24 cellular contexts compared by ENCODE assay signal in genomic region chr2:75679556-75679955, GRCh38. TPM values are rescaled to one million over a fixed set of nuclear protein-coding genes. Genes with fewer than 3 reads are reported as not detected.
DNase-seq lines count a peak whose midpoint lies in the region; ATAC-seq, FAIRE-seq and TF ChIP-seq lines count a peak whose summit lies in the region.
"Had no signal": no experiment of that assay in that cellular context is flagged by ENCODE, and none has a peak within 500 bp of the region (broad histone marks: within the 10 kb centered on the region; RNA-seq: fewer than 3 reads in every experiment).

No MANE protein-coding gene starts in this region.

- H3K27ac Mint-ChIP-seq in activated T-cell treated with anti-CD3 and anti-CD28 coated beads, Interleukin-2, amount 50 U/mL, for 72 hours: peak overlapping the region; percentile 43
- peak overlapping the region; percentile 53 for H3K27ac Mint-ChIP-seq in T-helper 17 cell
- no peak overlapping the region for H3K27ac Mint-ChIP-seq in WTC11
- H3K27ac Mint-ChIP-seq: CD4-positive, alpha-beta T cell; GM23338; H9; HFFc6 had no signal

- H3K27me3 ChIP-seq in endothelial cell of umbilical vein (ENCODE audit: control insufficient read depth in 2 of 2, insufficient read depth in 2 of 2, low read length in 2 of 2): no peaks in the 10 kb centered on the region
- H3K27me3 ChIP-seq: BE2C; BLaER1 treated with 17β-estradiol and CSF1 and Interleukin-3, amounts not matched to agents 10 nM and 100 nM had no signal

- no TSS peak for BruUV-seq in endothelial cell of umbilical vein (replicated peaks; lab: Mats Ljungman, UMichigan)

- H3K4me2 ChIP-seq in endothelial cell of umbilical vein (ENCODE audit: insufficient read depth, low read length): no peak overlapping the region
- H3K4me2 ChIP-seq: A549; BLaER1 treated with 17β-estradiol and CSF1 and Interleukin-3, amounts not matched to agents 10 nM and 100 nM; GM23338 had no signal

- CTCF ChIA-PET in endothelial cell of umbilical vein (lab: Charles Lee) (interaction anchor here (1.4 to 3.3 kb wide), 2 partner anchors 37 to 39 kb away, joined by 3 to 104 read pairs; no protein-coding TSS in a partner anchor), WTC11 (lab: Charles Lee) (interaction anchor here (0.6 to 3.2 kb wide), 2 partner anchors 39 kb away, joined by 3 to 33 read pairs; no protein-coding TSS in a partner anchor)

- FAIRE-seq in endothelial cell of umbilical vein (lab: Jason Lieb, UNC): no peak
- FAIRE-seq: A549, GM18507 had no signal

- no peaks in the 10 kb centered on the region for H3K9me1 ChIP-seq in endothelial cell of umbilical vein (replicated peaks; ENCODE audit: control insufficient read depth, extremely low read depth, insufficient read depth, low read length)

- no peaks in the 10 kb centered on the region for H3K4me1 ChIP-seq in endothelial cell of umbilical vein (ENCODE audit: control insufficient read depth, extremely low read depth, insufficient read depth, low read length)
- H3K4me1 ChIP-seq: A549; BE2C; BLaER1 treated with 17β-estradiol and CSF1 and Interleukin-3, amounts not matched to agents 10 nM and 100 nM; Caco-2 had no signal

- DNase-seq in activated T-cell treated with anti-CD3 and anti-CD28 coated beads, Interleukin-2, amount 50 U/mL, for 72 hours: no peak
- DNase-seq in activated T-cell treated with anti-CD3 and anti-CD28 coated beads, Interleukin-2, amount 50 U/mL, for 4 hours: no peak
- DNase-seq in T-helper 17 cell (no peak), endothelial cell of umbilical vein (ENCODE audit: low read depth, low spot score) (peak; percentile 15), NCI-H510A (lab: John Stamatoyannopoulos, UW) (no peak), WTC11 (ENCODE audit: low spot score) (no peak), DMS153 treated with DMSO at 0.1 percent for 48 hours (lab: John Stamatoyannopoulos, UW; ENCODE audit: unreplicated experiment) (no peak)
- DNase-seq: 8988T; ACHN; AML-193; BE2C; Caco-2; CD4-positive, alpha-beta T cell; DMS153; DMS79; EL; GDM1; H9; HFFc6 had no signal

- H3K9me3 Mint-ChIP-seq in activated T-cell treated with anti-CD3 and anti-CD28 coated beads, Interleukin-2, amount 50 U/mL, for 72 hours: no peaks in the 10 kb centered on the region
- no peaks in the 10 kb centered on the region for H3K9me3 Mint-ChIP-seq in activated T-cell treated with anti-CD3 and anti-CD28 coated beads, Interleukin-2, amount 50 U/mL, for 4 hours
- H3K9me3 Mint-ChIP-seq in WTC11: no peaks in the 10 kb centered on the region
- H3K9me3 Mint-ChIP-seq: CD14-positive monocyte; CD4-positive, alpha-beta T cell; GM23338; H9; HFFc6 had no signal

- TF ChIP-seq CTCF in endothelial cell of umbilical vein (IDR thresholded peaks at IDR 0.05; ENCODE audit: extremely low read depth in 1 of 2, insufficient read depth in 1 of 2, low read depth in 1 of 2, low read length in 2 of 2) (no peak), WTC11 (IDR thresholded peaks at IDR 0.05) (no peak)

- no peaks in the 10 kb centered on the region for H3K9me3 ChIP-seq in T-helper 17 cell (ENCODE audit: control insufficient read depth, low read length, poor library complexity, severe bottlenecking)
- H3K9me3 ChIP-seq in endothelial cell of umbilical vein (replicated peaks; ENCODE audit: control insufficient read depth, insufficient read depth, low read length): no peaks in the 10 kb centered on the region
- H3K9me3 ChIP-seq: A549, BE2C, Caco-2 had no signal

- H3K9ac ChIP-seq in endothelial cell of umbilical vein (replicated peaks; ENCODE audit: extremely low read depth, insufficient read depth, low read length): no peak overlapping the region
- H3K9ac ChIP-seq: BLaER1 treated with 17β-estradiol and CSF1 and Interleukin-3, amounts not matched to agents 10 nM and 100 nM had no signal

- dilution Hi-C loops in endothelial cell of umbilical vein (cut with MboI; ENCODE audit: extremely low pct_ligation_motif_present, low sequenced_read_pairs): no loop called here

- peaks cover 3 to 5% of the 10 kb centered on the region in 2 donors for H3K36me3 Mint-ChIP-seq in activated T-cell treated with anti-CD3 and anti-CD28 coated beads, Interleukin-2, amount 50 U/mL, for 72 hours (ENCODE audit: insufficient read depth in 2 of 2)
- peaks cover 30% of the 10 kb centered on the region for H3K36me3 Mint-ChIP-seq in activated T-cell treated with anti-CD3 and anti-CD28 coated beads, Interleukin-2, amount 50 U/mL, for 4 hours (ENCODE audit: insufficient read depth)
- peaks cover 4% of the 10 kb centered on the region for H3K36me3 Mint-ChIP-seq in T-helper 17 cell (ENCODE audit: low read depth)
- H3K36me3 Mint-ChIP-seq in WTC11: peaks cover 24% of the 10 kb centered on the region

- no peak for ATAC-seq in activated T-cell treated with anti-CD3 and anti-CD28 coated beads, Interleukin-2, amount 50 U/mL, for 72 hours (replicated peaks in 1 of 2)
- no peak for ATAC-seq in activated T-cell treated with anti-CD3 and anti-CD28 coated beads, Interleukin-2, amount 50 U/mL, for 4 hours
- no peak for ATAC-seq in T-helper 17 cell
- no peak for ATAC-seq in WTC11
- ATAC-seq: A549, GM23338 had no signal

- H3K79me2 ChIP-seq in endothelial cell of umbilical vein (ENCODE audit: control insufficient read depth, insufficient read depth, low read length): no peaks in the 10 kb centered on the region

- H3K27ac ChIP-seq in endothelial cell of umbilical vein (ENCODE audit: insufficient read depth, low read depth, low read length): no peak overlapping the region
- H3K27ac ChIP-seq: A549; BLaER1 treated with 17β-estradiol and CSF1 and Interleukin-3, amounts not matched to agents 10 nM and 100 nM had no signal

- no peak overlapping the region for H2AFZ ChIP-seq in endothelial cell of umbilical vein (ENCODE audit: low read depth, low read length)
- H2AFZ ChIP-seq: GM23338 had no signal

- H3K4me3 ChIP-seq in endothelial cell of umbilical vein (replicated peaks in 1 of 3; ENCODE audit: insufficient read depth in 1 of 3, low read depth in 1 of 3, low read length in 3 of 3): no peak overlapping the region
- H3K4me3 ChIP-seq: A549; BLaER1 treated with 17β-estradiol and CSF1 and Interleukin-3, amounts not matched to agents 10 nM and 100 nM; GM23338 had no signal

- H3K27me3 Mint-ChIP-seq in activated T-cell treated with anti-CD3 and anti-CD28 coated beads, Interleukin-2, amount 50 U/mL, for 72 hours (ENCODE audit: low read depth): no peaks in the 10 kb centered on the region
- no peaks in the 10 kb centered on the region for H3K27me3 Mint-ChIP-seq in activated T-cell treated with anti-CD3 and anti-CD28 coated beads, Interleukin-2, amount 50 U/mL, for 4 hours (ENCODE audit: low read depth)
- H3K27me3 Mint-ChIP-seq in T-helper 17 cell (no peaks in the 10 kb centered on the region), WTC11 (ENCODE audit: low read depth) (no peaks in the 10 kb centered on the region)
- H3K27me3 Mint-ChIP-seq: CD4-positive, alpha-beta T cell had no signal

- intact Hi-C loops in endothelial cell of umbilical vein (cut with micrococcal nuclease): no loop called here

- no peak for TF ChIP-seq POLR2A in endothelial cell of umbilical vein (IDR thresholded peaks at IDR 0.05; ENCODE audit: low read depth, low read length)

- POLR2A ChIA-PET in endothelial cell of umbilical vein (lab: Charles Lee) (no interaction called here), WTC11 (lab: Charles Lee) (no interaction called here)

- no peak overlapping the region for H3K4me3 Mint-ChIP-seq in activated T-cell treated with anti-CD3 and anti-CD28 coated beads, Interleukin-2, amount 50 U/mL, for 72 hours
- no peak overlapping the region for H3K4me3 Mint-ChIP-seq in activated T-cell treated with anti-CD3 and anti-CD28 coated beads, Interleukin-2, amount 50 U/mL, for 4 hours
- no peak overlapping the region for H3K4me3 Mint-ChIP-seq in T-helper 17 cell
- no peak overlapping the region for H3K4me3 Mint-ChIP-seq in WTC11
- H3K4me3 Mint-ChIP-seq: CD14-positive monocyte; CD4-positive, alpha-beta T cell; GM23338; H9; HFFc6 had no signal

- H4K20me1 ChIP-seq in endothelial cell of umbilical vein (replicated peaks; ENCODE audit: control insufficient read depth, extremely low read depth, insufficient read depth, low read length): no peaks in the 10 kb centered on the region
- H4K20me1 ChIP-seq: BLaER1 treated with 17β-estradiol and CSF1 and Interleukin-3, amounts not matched to agents 10 nM and 100 nM had no signal

- H3K36me3 ChIP-seq in endothelial cell of umbilical vein (ENCODE audit: control insufficient read depth in 2 of 2, extremely low read depth in 1 of 2, insufficient read depth in 2 of 2, low read length in 2 of 2): peaks cover 0 to 2% of the 10 kb centered on the region in 2 experiments
- H3K36me3 ChIP-seq: BE2C had no signal

- H3K4me1 Mint-ChIP-seq in activated T-cell treated with anti-CD3 and anti-CD28 coated beads, Interleukin-2, amount 50 U/mL, for 72 hours (ENCODE audit: low read depth): peaks cover 17% of the 10 kb centered on the region
- H3K4me1 Mint-ChIP-seq in activated T-cell treated with anti-CD3 and anti-CD28 coated beads, Interleukin-2, amount 50 U/mL, for 4 hours (ENCODE audit: low read depth): peaks cover 10% of the 10 kb centered on the region
- H3K4me1 Mint-ChIP-seq in T-helper 17 cell (peaks cover 15% of the 10 kb centered on the region), WTC11 (no peaks in the 10 kb centered on the region)
- H3K4me1 Mint-ChIP-seq: GM23338, H9 had no signal

RNA-seq across cellular contexts. Expression of gene GCFC2, which starts 31.2 kb away (rescaled TPM):
- 10 to 100 TPM; 18.4 to 19.9 TPM for total RNA-seq in activated T-cell treated with anti-CD3 and anti-CD28 coated beads, Interleukin-2, amount 50 U/mL, for 72 hours
- 10 to 100 TPM; 41.7 to 42.1 (median 42.1) TPM for total RNA-seq in activated T-cell treated with anti-CD3 and anti-CD28 coated beads, Interleukin-2, amount 50 U/mL, for 4 hours
- 10 to 100 TPM; 17.1 to 22.4 TPM for total RNA-seq in T-helper 17 cell
- 18.3 and 20.0 TPM in 2 replicates for total RNA-seq in endothelial cell of umbilical vein
- 5.7 and 6.2 TPM in 2 replicates for polyA plus RNA-seq in endothelial cell of umbilical vein
- polyA plus RNA-seq in endothelial cell of umbilical vein (2011; cell fraction: cytosol; rRNA removed): 9.9 and 11.1 TPM in 2 replicates
- polyA plus RNA-seq in endothelial cell of umbilical vein (2011; cell fraction: nucleus; rRNA removed): 22.2 and 24.4 TPM in 2 replicates
- polyA plus RNA-seq in endothelial cell of umbilical vein (2012): 14.7 and 24.3 TPM in 2 replicates
- polyA minus RNA-seq in endothelial cell of umbilical vein: 5.1 and 5.4 TPM in 2 replicates
- polyA minus RNA-seq in endothelial cell of umbilical vein (2011; cell fraction: cytosol; rRNA and poly(A)+ RNA removed): 9.0 TPM
- polyA minus RNA-seq in endothelial cell of umbilical vein (2011; cell fraction: nucleus; rRNA and poly(A)+ RNA removed): 14.5 and 16.4 TPM in 2 replicates
- total RNA-seq in WTC11 (2021): 12.5 to 16.4 TPM (median 14.4 TPM) in 3 replicates

RNA-seq across cellular contexts. Expression of gene MRPL19, which starts 33.0 kb away (rescaled TPM):
- 10 to 100 TPM; 45.0 to 51.0 TPM for total RNA-seq in activated T-cell treated with anti-CD3 and anti-CD28 coated beads, Interleukin-2, amount 50 U/mL, for 72 hours
- total RNA-seq in activated T-cell treated with anti-CD3 and anti-CD28 coated beads, Interleukin-2, amount 50 U/mL, for 4 hours: 10 to 100 TPM; 78.3 to 85.2 (median 78.8) TPM
- 10 to 100 TPM; 16.7 to 20.9 TPM for total RNA-seq in T-helper 17 cell
- 50.4 and 52.3 TPM in 2 replicates for total RNA-seq in endothelial cell of umbilical vein
- 10.1 and 13.0 TPM in 2 replicates for polyA plus RNA-seq in endothelial cell of umbilical vein
- polyA plus RNA-seq in endothelial cell of umbilical vein (2011; cell fraction: cytosol; rRNA removed): 22.7 and 29.0 TPM in 2 replicates
- 14.5 and 19.0 TPM in 2 replicates for polyA plus RNA-seq in endothelial cell of umbilical vein (2011; cell fraction: nucleus; rRNA removed)
- 41.1 and 55.6 TPM in 2 replicates for polyA plus RNA-seq in endothelial cell of umbilical vein (2012)
- polyA minus RNA-seq in endothelial cell of umbilical vein: 15.4 and 21.5 TPM in 2 replicates
- polyA minus RNA-seq in endothelial cell of umbilical vein (2011; cell fraction: cytosol; rRNA and poly(A)+ RNA removed): 26.0 TPM
- polyA minus RNA-seq in endothelial cell of umbilical vein (2011; cell fraction: nucleus; rRNA and poly(A)+ RNA removed): 40.4 and 42.0 TPM in 2 replicates
- 65.8 to 71.3 TPM (median 70.0 TPM) in 3 replicates for total RNA-seq in WTC11 (2021)
